ENCODE assay signal across 9 cellular contexts in the genomic region with DNA sequence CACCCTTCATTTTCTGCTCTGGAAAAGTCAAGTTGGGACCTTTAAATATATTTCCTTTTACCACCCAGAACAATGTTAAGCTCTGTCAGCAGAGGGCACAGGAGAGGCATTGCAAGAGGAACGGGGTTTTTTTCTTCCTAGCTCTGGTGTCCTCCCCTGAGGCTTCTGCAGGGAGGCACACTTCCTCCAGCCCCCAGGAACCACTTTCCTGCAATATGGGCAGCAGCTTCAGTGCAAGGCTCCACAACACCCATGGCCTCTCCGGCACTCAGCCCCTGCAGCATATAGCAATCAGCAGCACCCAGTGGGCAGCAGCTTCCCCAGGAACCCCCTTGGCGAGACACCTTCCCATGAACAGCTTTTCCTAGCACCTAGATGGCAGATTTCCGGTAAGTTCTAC.
DNase-seq lines count a peak whose midpoint lies in the region; ATAC-seq, FAIRE-seq and TF ChIP-seq lines count a peak whose summit lies in the region.
"Had no signal": no experiment of that assay in that cellular context is flagged by ENCODE, and none has a peak within 500 bp of the region (broad histone marks: within the 10 kb centered on the region; RNA-seq: fewer than 3 reads in every experiment).

No MANE protein-coding gene starts in this region.

- no peak overlapping the region for H3K9ac ChIP-seq in K562 (ENCODE audit: insufficient read depth in 1 of 2, low read depth in 2 of 2, low read length in 2 of 2)

- POLR2A ChIA-PET in K562 (lab: Yijun Ruan, JAX) = no interaction called here

- no peaks in the 10 kb centered on the region for H3K4me1 Mint-ChIP-seq in naive B cell

- H3K9me3 Mint-ChIP-seq in naive B cell = no peaks in the 10 kb centered on the region

- no peak overlapping the region for H3K4me2 ChIP-seq in K562 (ENCODE audit: insufficient read depth, low read length)

- intact Hi-C loops in K562 (cut with micrococcal nuclease) = loop anchor here (1.0 kb wide), 2 partner anchors 89 to 304 kb away; no protein-coding TSS in a partner anchor

- TF ChIP-seq RAD21 in K562 (CRISPR knock-in tag; conservative IDR thresholded peaks at IDR 0.05 in 1 of 2, IDR thresholded peaks at IDR 0.05 in 1 of 2) = peak; percentile 66 to 72

- in situ Hi-C loops in K562 (cut with MboI) = no loop called here

- H3K9me3 ChIP-seq in K562 (replicated peaks; ENCODE audit: control insufficient read depth, insufficient read depth, low read depth, low read length) = no peaks in the 10 kb centered on the region
- H3K9me3 ChIP-seq: tibial nerve had no signal

- peaks cover 20 to 27% (median 24%) of the 10 kb centered on the region in 3 donors for H3K27me3 Mint-ChIP-seq in naive B cell

- FAIRE-seq in K562 (lab: Jason Lieb, UNC) = no peak

- H3K9me1 ChIP-seq in K562 (ENCODE audit: control insufficient read depth, insufficient read depth, low read length) = no peaks in the 10 kb centered on the region

- H3K27ac Mint-ChIP-seq in naive B cell = peak overlapping the region in 1 of 6 donors; percentile 18

- peak; percentile 12 for DNase-seq in AG09319 (ENCODE audit: extremely low read depth, low read depth)
- DNase-seq in K562 (ENCODE audit: extremely low read depth in 1 of 4, low spot score in 3 of 4) = peak; percentile 11 to 28 (median 16)
- DNase-seq in naive B cell = peak; percentile 18
- no peak for DNase-seq in NCI-H146 treated with DMSO at 0.1 percent for 48 hours (lab: John Stamatoyannopoulos, UW; ENCODE audit: unreplicated experiment)

- no peak overlapping the region for H2AFZ ChIP-seq in K562 (ENCODE audit: low read depth, low read length)

- ATAC-seq in K562 (peak; percentile 64; the same call in 2 of the 3 replicates), naive B cell (ENCODE audit: low read depth in 2 of 2) (peak in 1 of 2 donors; percentile 32), HG03457 (IDR thresholded peaks at IDR 0.05; ENCODE audit: unreplicated experiment) (no peak), GM18858 (IDR thresholded peaks at IDR 0.05; ENCODE audit: unreplicated experiment) (no peak)

- no peak for TF ChIP-seq POLR2A in K562 (conservative IDR thresholded peaks at IDR 0.05)

- CTCF ChIA-PET in K562 (lab: Yijun Ruan, JAX; ENCODE audit: low intra/inter-chr PET ratio) = interaction anchor here (0.6 to 1.0 kb wide), 2 partner anchors 89 to 252 kb away, joined by 3 read pairs; no protein-coding TSS in a partner anchor

- no peak for TF ChIP-seq EP300 in K562 (IDR thresholded peaks at IDR 0.05; ENCODE audit: low read length)

- H3K36me3 ChIP-seq in K562 (ENCODE audit: control insufficient read depth, insufficient read depth, low read length) = no peaks in the 10 kb centered on the region
- H3K36me3 ChIP-seq: tibial nerve had no signal

- H3K27ac ChIP-seq in K562 (ENCODE audit: extremely low read depth, low read depth, low read length) = no peak overlapping the region
- H3K27ac ChIP-seq: tibial nerve had no signal

- H3K36me3 Mint-ChIP-seq in naive B cell = no peaks in the 10 kb centered on the region

- 0% methylated on average over 4 of the region's 4 CpGs for WGBS in K562 (ENCODE audit: insufficient coverage, low coverage, missing lambda C conversion rate)

- H3K4me3 ChIP-seq in K562 = no peak overlapping the region
- H3K4me3 ChIP-seq: tibial nerve had no signal

- BruUV-seq in K562 (replicated peaks; lab: Mats Ljungman, UMichigan) = no TSS peak

- TF ChIP-seq CTCF in AG09319 (IDR thresholded peaks at IDR 0.05; ENCODE audit: low read depth, low read length) (peak; percentile 56), GM12872 (IDR thresholded peaks at IDR 0.05; ENCODE audit: insufficient read depth, low read depth, low read length) (peak; percentile 71), LNCAP (IDR thresholded peaks at IDR 0.05) (peak; percentile 64), K562 (IDR thresholded peaks at IDR 0.05 in 2 of 3, conservative IDR thresholded peaks at IDR 0.05 in 1 of 3; ENCODE audit: insufficient read depth in 2 of 3, low read depth in 1 of 3, low read length in 3 of 3) (peak; percentile 39 to 59 (median 53); a peak in 5 of 6 replicates)

- no peaks in the 10 kb centered on the region for H4K20me1 ChIP-seq in K562 (replicated peaks; ENCODE audit: control insufficient read depth, insufficient read depth, low read length)

- H3K27me3 ChIP-seq in K562 (ENCODE audit: control insufficient read depth in 2 of 2, insufficient read depth in 2 of 2, low read length in 2 of 2) = no peaks in the 10 kb centered on the region
- H3K27me3 ChIP-seq: tibial nerve had no signal

- no peaks in the 10 kb centered on the region for H3K4me1 ChIP-seq in K562 (replicated peaks in 1 of 2; ENCODE audit: control insufficient read depth in 2 of 2, insufficient read depth in 2 of 2, low read length in 2 of 2)
- H3K4me1 ChIP-seq: tibial nerve had no signal

- no peaks in the 10 kb centered on the region for H3K79me2 ChIP-seq in K562 (ENCODE audit: control insufficient read depth, insufficient read depth, low read length)

- no peak overlapping the region for H3K4me3 Mint-ChIP-seq in naive B cell

TF ChIP-seq in K562, 482 proteins besides CTCF, POLR2A, EP300 and RAD21:
- TF ChIP-seq SMC3 (conservative IDR thresholded peaks at IDR 0.05; ENCODE audit: insufficient read depth, low read depth, low read length) (peak; percentile 54), KAT7 (CRISPR knock-in tag; IDR thresholded peaks at IDR 0.05; ENCODE audit: borderline replicate concordance) (no peak), ZNF384 (IDR thresholded peaks at IDR 0.05; ENCODE audit: low read depth, low read length) (peak; percentile 58)
- TF ChIP-seq, protein P1, sequence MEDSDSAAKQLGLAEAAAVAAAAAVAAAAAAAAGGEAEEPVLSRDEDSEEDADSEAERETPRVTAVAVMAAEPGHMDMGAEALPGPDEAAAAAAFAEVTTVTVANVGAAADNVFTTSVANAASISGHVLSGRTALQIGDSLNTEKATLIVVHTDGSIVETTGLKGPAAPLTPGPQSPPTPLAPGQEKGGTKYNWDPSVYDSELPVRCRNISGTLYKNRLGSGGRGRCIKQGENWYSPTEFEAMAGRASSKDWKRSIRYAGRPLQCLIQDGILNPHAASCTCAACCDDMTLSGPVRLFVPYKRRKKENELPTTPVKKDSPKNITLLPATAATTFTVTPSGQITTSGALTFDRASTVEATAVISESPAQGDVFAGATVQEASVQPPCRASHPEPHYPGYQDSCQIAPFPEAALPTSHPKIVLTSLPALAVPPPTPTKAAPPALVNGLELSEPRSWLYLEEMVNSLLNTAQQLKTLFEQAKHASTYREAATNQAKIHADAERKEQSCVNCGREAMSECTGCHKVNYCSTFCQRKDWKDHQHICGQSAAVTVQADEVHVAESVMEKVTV (CRISPR knock-in tag; IDR thresholded peaks at IDR 0.05) = peak; percentile 32; the same call in 1 of the 2 replicates
